1 cellular context compared by ENCODE assay signal in genomic region chr19:35070471-35070870, GRCh38.
A peak's percentile ranks its signal among the peaks of the same experiment; 100 is the strongest.
TF ChIP-seq lines count a peak whose summit lies in the region.

No MANE protein-coding gene starts in this region.

TF ChIP-seq in K562, 482 proteins besides CTCF, POLR2A, EP300 and RAD21:
- peak; percentile 31 to 83 (median 41) for TF ChIP-seq YY1 (IDR thresholded peaks at IDR 0.05; ENCODE audit: borderline replicate concordance in 1 of 3, control insufficient read depth in 1 of 3, extremely low read depth in 1 of 3, insufficient read depth in 3 of 3, insufficient read length in 1 of 3, insufficient replicate concordance in 2 of 3, low read depth in 1 of 3, low read length in 2 of 3)
- TF ChIP-seq, protein P1, sequence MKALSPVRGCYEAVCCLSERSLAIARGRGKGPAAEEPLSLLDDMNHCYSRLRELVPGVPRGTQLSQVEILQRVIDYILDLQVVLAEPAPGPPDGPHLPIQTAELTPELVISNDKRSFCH (CRISPR knock-in tag; IDR thresholded peaks at IDR 0.05), result no peak
- TF ChIP-seq, protein P1 (tag; IDR thresholded peaks at IDR 0.05), result no peak
TF ChIP-seq in K562: peak in this region for 1.
